ENCODE assay signal across 1 cellular context in the genomic region with DNA sequence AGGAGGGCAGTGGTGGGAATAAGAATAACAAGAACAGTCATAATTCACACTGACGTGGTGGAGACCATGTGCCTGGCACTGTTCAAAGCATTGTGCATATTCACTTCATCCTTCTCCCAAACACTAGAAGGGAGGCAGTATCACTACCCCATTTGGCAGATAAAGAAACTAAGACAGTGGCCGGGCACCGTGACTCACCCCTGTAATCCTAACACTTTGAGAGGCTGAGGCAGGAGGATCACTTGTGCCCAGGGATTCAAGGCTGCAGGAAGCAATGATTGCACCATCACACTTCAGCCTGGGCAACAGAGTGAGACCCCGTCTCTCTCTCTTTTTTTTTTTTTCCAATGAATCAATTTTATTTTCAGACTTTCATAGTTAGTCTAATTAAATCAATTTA.
TF ChIP-seq lines count a peak whose summit lies in the region.

No MANE protein-coding gene starts in this region.

TF ChIP-seq in GM12878, 131 proteins besides CTCF, POLR2A, EP300 and RAD21:
- TF ChIP-seq, protein P1, sequence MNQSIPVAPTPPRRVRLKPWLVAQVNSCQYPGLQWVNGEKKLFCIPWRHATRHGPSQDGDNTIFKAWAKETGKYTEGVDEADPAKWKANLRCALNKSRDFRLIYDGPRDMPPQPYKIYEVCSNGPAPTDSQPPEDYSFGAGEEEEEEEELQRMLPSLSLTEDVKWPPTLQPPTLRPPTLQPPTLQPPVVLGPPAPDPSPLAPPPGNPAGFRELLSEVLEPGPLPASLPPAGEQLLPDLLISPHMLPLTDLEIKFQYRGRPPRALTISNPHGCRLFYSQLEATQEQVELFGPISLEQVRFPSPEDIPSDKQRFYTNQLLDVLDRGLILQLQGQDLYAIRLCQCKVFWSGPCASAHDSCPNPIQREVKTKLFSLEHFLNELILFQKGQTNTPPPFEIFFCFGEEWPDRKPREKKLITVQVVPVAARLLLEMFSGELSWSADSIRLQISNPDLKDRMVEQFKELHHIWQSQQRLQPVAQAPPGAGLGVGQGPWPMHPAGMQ (IDR thresholded peaks at IDR 0.05; ENCODE audit: borderline replicate concordance) = no peak
- no peak for TF ChIP-seq EED (IDR thresholded peaks at IDR 0.05; ENCODE audit: low read depth)
- TF ChIP-seq, protein P2, sequence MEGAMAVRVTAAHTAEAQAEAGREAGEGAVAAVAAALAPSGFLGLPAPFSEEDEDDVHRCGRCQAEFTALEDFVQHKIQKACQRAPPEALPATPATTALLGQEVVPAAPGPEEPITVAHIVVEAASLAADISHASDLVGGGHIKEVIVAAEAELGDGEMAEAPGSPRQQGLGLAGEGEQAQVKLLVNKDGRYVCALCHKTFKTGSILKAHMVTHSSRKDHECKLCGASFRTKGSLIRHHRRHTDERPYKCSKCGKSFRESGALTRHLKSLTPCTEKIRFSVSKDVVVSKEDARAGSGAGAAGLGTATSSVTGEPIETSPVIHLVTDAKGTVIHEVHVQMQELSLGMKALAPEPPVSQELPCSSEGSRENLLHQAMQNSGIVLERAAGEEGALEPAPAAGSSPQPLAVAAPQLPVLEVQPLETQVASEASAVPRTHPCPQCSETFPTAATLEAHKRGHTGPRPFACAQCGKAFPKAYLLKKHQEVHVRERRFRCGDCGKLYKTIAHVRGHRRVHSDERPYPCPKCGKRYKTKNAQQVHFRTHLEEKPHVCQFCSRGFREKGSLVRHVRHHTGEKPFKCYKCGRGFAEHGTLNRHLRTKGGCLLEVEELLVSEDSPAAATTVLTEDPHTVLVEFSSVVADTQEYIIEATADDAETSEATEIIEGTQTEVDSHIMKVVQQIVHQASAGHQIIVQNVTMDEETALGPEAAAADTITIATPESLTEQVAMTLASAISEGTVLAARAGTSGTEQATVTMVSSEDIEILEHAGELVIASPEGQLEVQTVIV (IDR thresholded peaks at IDR 0.05; ENCODE audit: borderline replicate concordance, partially characterized antibody) = no peak
- TF ChIP-seq KLF5 (IDR thresholded peaks at IDR 0.05; ENCODE audit: partially characterized antibody) = no peak
- TF ChIP-seq SMAD5 (IDR thresholded peaks at IDR 0.05; ENCODE audit: low read depth) = no peak
- TF ChIP-seq TBL1XR1 (IDR thresholded peaks at IDR 0.05; ENCODE audit: low read depth, low read length) = no peak
- TF ChIP-seq, protein P3, sequence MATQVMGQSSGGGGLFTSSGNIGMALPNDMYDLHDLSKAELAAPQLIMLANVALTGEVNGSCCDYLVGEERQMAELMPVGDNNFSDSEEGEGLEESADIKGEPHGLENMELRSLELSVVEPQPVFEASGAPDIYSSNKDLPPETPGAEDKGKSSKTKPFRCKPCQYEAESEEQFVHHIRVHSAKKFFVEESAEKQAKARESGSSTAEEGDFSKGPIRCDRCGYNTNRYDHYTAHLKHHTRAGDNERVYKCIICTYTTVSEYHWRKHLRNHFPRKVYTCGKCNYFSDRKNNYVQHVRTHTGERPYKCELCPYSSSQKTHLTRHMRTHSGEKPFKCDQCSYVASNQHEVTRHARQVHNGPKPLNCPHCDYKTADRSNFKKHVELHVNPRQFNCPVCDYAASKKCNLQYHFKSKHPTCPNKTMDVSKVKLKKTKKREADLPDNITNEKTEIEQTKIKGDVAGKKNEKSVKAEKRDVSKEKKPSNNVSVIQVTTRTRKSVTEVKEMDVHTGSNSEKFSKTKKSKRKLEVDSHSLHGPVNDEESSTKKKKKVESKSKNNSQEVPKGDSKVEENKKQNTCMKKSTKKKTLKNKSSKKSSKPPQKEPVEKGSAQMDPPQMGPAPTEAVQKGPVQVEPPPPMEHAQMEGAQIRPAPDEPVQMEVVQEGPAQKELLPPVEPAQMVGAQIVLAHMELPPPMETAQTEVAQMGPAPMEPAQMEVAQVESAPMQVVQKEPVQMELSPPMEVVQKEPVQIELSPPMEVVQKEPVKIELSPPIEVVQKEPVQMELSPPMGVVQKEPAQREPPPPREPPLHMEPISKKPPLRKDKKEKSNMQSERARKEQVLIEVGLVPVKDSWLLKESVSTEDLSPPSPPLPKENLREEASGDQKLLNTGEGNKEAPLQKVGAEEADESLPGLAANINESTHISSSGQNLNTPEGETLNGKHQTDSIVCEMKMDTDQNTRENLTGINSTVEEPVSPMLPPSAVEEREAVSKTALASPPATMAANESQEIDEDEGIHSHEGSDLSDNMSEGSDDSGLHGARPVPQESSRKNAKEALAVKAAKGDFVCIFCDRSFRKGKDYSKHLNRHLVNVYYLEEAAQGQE (IDR thresholded peaks at IDR 0.05; ENCODE audit: low read depth, low read length) = no peak
- TF ChIP-seq, protein P4, sequence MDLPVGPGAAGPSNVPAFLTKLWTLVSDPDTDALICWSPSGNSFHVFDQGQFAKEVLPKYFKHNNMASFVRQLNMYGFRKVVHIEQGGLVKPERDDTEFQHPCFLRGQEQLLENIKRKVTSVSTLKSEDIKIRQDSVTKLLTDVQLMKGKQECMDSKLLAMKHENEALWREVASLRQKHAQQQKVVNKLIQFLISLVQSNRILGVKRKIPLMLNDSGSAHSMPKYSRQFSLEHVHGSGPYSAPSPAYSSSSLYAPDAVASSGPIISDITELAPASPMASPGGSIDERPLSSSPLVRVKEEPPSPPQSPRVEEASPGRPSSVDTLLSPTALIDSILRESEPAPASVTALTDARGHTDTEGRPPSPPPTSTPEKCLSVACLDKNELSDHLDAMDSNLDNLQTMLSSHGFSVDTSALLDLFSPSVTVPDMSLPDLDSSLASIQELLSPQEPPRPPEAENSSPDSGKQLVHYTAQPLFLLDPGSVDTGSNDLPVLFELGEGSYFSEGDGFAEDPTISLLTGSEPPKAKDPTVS (IDR thresholded peaks at IDR 0.05; ENCODE audit: low read depth, low read length) = no peak
- no peak for TF ChIP-seq SRF (IDR thresholded peaks at IDR 0.05; ENCODE audit: low read depth in 2 of 2, low read length in 2 of 2)
- no peak for TF ChIP-seq PML (IDR thresholded peaks at IDR 0.05; ENCODE audit: low read length)
- TF ChIP-seq, protein P5, sequence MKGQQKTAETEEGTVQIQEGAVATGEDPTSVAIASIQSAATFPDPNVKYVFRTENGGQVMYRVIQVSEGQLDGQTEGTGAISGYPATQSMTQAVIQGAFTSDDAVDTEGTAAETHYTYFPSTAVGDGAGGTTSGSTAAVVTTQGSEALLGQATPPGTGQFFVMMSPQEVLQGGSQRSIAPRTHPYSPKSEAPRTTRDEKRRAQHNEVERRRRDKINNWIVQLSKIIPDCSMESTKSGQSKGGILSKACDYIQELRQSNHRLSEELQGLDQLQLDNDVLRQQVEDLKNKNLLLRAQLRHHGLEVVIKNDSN (IDR thresholded peaks at IDR 0.05; ENCODE audit: borderline replicate concordance, extremely low read length, insufficient read depth, low read depth, low read length) = no peak
- no peak for TF ChIP-seq YBX1 (IDR thresholded peaks at IDR 0.05)
- TF ChIP-seq, protein P6, sequence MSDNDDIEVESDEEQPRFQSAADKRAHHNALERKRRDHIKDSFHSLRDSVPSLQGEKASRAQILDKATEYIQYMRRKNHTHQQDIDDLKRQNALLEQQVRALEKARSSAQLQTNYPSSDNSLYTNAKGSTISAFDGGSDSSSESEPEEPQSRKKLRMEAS (IDR thresholded peaks at IDR 0.05; ENCODE audit: low read depth, low read length) = no peak
- no peak for TF ChIP-seq IRF4 (IDR thresholded peaks at IDR 0.05; ENCODE audit: low read depth, low read length)
- TF ChIP-seq SIN3A (IDR thresholded peaks at IDR 0.05; ENCODE audit: low read depth, low read length) = no peak
